Comparison of ENCODE assay signal across 8 cellular contexts in genomic region chr17:7315570-7316243, GRCh38. TPM values are rescaled to one million over a fixed set of nuclear protein-coding genes. Genes with fewer than 3 reads are reported as not detected.
DNase-seq lines count a peak whose midpoint lies in the region; ATAC-seq and TF ChIP-seq lines count a peak whose summit lies in the region.

No MANE protein-coding gene starts in this region.

- DNase-seq in cardiac muscle cell (ENCODE audit: low read depth in 1 of 2, low spot score in 1 of 2) (no peak), cardiac septum (ENCODE audit: low spot score) (no peak), body of pancreas (peak; percentile 50 to 65 (median 57)), lower leg skin (ENCODE audit: low spot score in 2 of 2) (peak in 1 of 2 donors; percentile 61), upper lobe of right lung (peak; percentile 75), NCI-H524 (lab: John Stamatoyannopoulos, UW) (no peak)

- peak overlapping the region; percentile 90 for H3K4me3 ChIP-seq in cardiac muscle cell
- H3K4me3 ChIP-seq in body of pancreas = peak overlapping the region; percentile 86 to 91
- peak overlapping the region; percentile 67 for H3K4me3 ChIP-seq in lower leg skin (ENCODE audit: low read depth, poor library complexity, severe bottlenecking)
- H3K4me3 ChIP-seq in upper lobe of right lung = peak overlapping the region; percentile 90

- TF ChIP-seq POLR2A in body of pancreas (IDR thresholded peaks at IDR 0.05) (peak in 2 of 3 donors; percentile 36 to 39), lower leg skin (IDR thresholded peaks at IDR 0.05) (no peak)

- H3K9me3 ChIP-seq in cardiac muscle cell (ENCODE audit: low read depth) (no peaks in the 10 kb centered on the region), body of pancreas (no peaks in the 10 kb centered on the region), upper lobe of right lung (no peaks in the 10 kb centered on the region)

- intact Hi-C loops in cardiac septum (cut with DNase I) = no loop called here
- intact Hi-C loops in body of pancreas (cut with DNase I) = no loop called here
- intact Hi-C loops in lower leg skin (cut with DNase I; ENCODE audit: low total_unique reads) = no loop called here
- intact Hi-C loops in upper lobe of right lung (cut with DNase I) = no loop called here

- TF ChIP-seq CTCF in cardiac muscle cell (IDR thresholded peaks at IDR 0.05; ENCODE audit: low read depth, low read length) (no peak), body of pancreas (IDR thresholded peaks at IDR 0.05) (no peak), lower leg skin (IDR thresholded peaks at IDR 0.05) (no peak), upper lobe of right lung (IDR thresholded peaks at IDR 0.05) (no peak)

- WGBS in body of pancreas, 2 donors = 14 to 29% methylated on average over 16 to 30 of the region's 30 CpGs
- WGBS in lower leg skin, 2 donors = 26 to 31% methylated on average over 27 to 30 of the region's 30 CpGs

- H3K36me3 ChIP-seq in cardiac muscle cell (peaks cover 48% of the 10 kb centered on the region), body of pancreas (replicated peaks in 1 of 2; ENCODE audit: insufficient read depth in 1 of 2, low read depth in 2 of 2) (peaks cover 5 to 33% of the 10 kb centered on the region in 2 donors), upper lobe of right lung (peaks cover 64% of the 10 kb centered on the region)

- peak; percentile 5 for ATAC-seq in body of pancreas
- peak; percentile 4 for ATAC-seq in upper lobe of right lung
- no peak for ATAC-seq in GM21619 (IDR thresholded peaks at IDR 0.05; ENCODE audit: unreplicated experiment)
- no peak for ATAC-seq in HG03342 (IDR thresholded peaks at IDR 0.05; ENCODE audit: unreplicated experiment)

- H3K27me3 ChIP-seq in cardiac muscle cell (no peaks in the 10 kb centered on the region), body of pancreas (no peaks in the 10 kb centered on the region), upper lobe of right lung (no peaks in the 10 kb centered on the region)

- H3K4me1 ChIP-seq in cardiac muscle cell (ENCODE audit: low read depth) (peaks cover 7% of the 10 kb centered on the region), body of pancreas (peaks cover 41% of the 10 kb centered on the region), upper lobe of right lung (peaks cover 19% of the 10 kb centered on the region)

- peak overlapping the region; percentile 82 for H3K27ac ChIP-seq in cardiac muscle cell
- peak overlapping the region; percentile 88 to 97 (median 90) for H3K27ac ChIP-seq in body of pancreas
- peak overlapping the region; percentile 98 for H3K27ac ChIP-seq in upper lobe of right lung

RNA-seq across cellular contexts. Expression of gene GPS2, which starts 0.5 kb away (rescaled TPM):
- total RNA-seq in cardiac muscle cell (59.9 and 76.2 TPM in 2 replicates), cardiac septum (49.0 TPM), body of pancreas (10 to 100 TPM; 71.9 to 75.8 TPM), lower leg skin (10 to 100 TPM; 48.8 to 93.6 (median 79.3) TPM), upper lobe of right lung (62.9 TPM)
- 68.7 and 97.4 TPM in 2 replicates for polyA plus RNA-seq in cardiac muscle cell

RNA-seq across cellular contexts. Expression of gene EIF5A, which starts 8.3 kb away (rescaled TPM):
- 319 and 545 TPM in 2 replicates for total RNA-seq in cardiac muscle cell
- 719 and 988 TPM in 2 replicates for polyA plus RNA-seq in cardiac muscle cell
- 263 TPM for total RNA-seq in cardiac septum
- 100 to 1,000 TPM in 1 of 2 donors, 10 to 100 TPM in 1; 97.0 to 134 TPM for total RNA-seq in body of pancreas
- total RNA-seq in lower leg skin = 100 to 1,000 TPM; 203 to 261 (median 221) TPM
- total RNA-seq in upper lobe of right lung = 241 TPM

RNA-seq across cellular contexts. Expression of gene NEURL4, which starts 13.4 kb away (rescaled TPM):
- 25.3 and 32.4 TPM in 2 replicates for total RNA-seq in cardiac muscle cell
- 12.2 and 15.5 TPM in 2 replicates for polyA plus RNA-seq in cardiac muscle cell
- 29.9 TPM for total RNA-seq in cardiac septum
- 10 to 100 TPM; 28.8 to 41.2 TPM for total RNA-seq in body of pancreas
- 10 to 100 TPM; 13.3 to 44.8 (median 22.3) TPM for total RNA-seq in lower leg skin
- total RNA-seq in upper lobe of right lung = 37.6 TPM

RNA-seq across cellular contexts. Expression of gene ACAP1, which starts 20.6 kb away (rescaled TPM):
- total RNA-seq in cardiac muscle cell (1.4 and 6.9 TPM in 2 replicates), cardiac septum (16.4 TPM), body of pancreas (1 to 10 TPM in 1 of 2 donors, under 1 TPM in 1; 0.99 to 2.1 TPM), lower leg skin (1 to 10 TPM; 2.9 to 5.6 (median 3.8) TPM), upper lobe of right lung (23.2 TPM)
- polyA plus RNA-seq in cardiac muscle cell = 25.9 and 32.1 TPM in 2 replicates

RNA-seq across cellular contexts. Expression of gene YBX2, which starts 21.3 kb away (rescaled TPM):
- 27.8 and 56.2 TPM in 2 replicates for total RNA-seq in cardiac muscle cell
- 20.9 and 32.7 TPM in 2 replicates for polyA plus RNA-seq in cardiac muscle cell
- 1.2 TPM for total RNA-seq in cardiac septum
- total RNA-seq in body of pancreas = 1 to 10 TPM in 1 of 2 donors, under 1 TPM in 1; 0.26 to 1.3 TPM
- total RNA-seq in lower leg skin = 1 to 10 TPM in 3 of 4 donors, under 1 TPM in 1; 0.17 to 8.0 (median 2.4) TPM
- not detected for total RNA-seq in upper lobe of right lung

Comparison
In these comparisons a context has a peak if more than half of its experiments do, and no peak if none do; other contexts are left out.
1. DNase-seq: peak in body of pancreas (4 of 4) and upper lobe of right lung (single experiment); none in cardiac muscle cell (0 of 2), cardiac septum (single experiment) and NCI-H524 (0 of 2).
2. ATAC-seq: peak in body of pancreas (single experiment) and upper lobe of right lung (single experiment); none in GM21619 (single experiment) and HG03342 (single experiment).
3. POLR2A ChIP-seq: peak in body of pancreas (2 of 3); none in lower leg skin (0 of 2).
4. Peak in every context shown above with its lines, with median percentiles within 50 percentile points of each other: H3K27ac ChIP-seq and H3K4me3 ChIP-seq.